ENCODE assay signal across 15 cellular contexts in the genomic region with DNA sequence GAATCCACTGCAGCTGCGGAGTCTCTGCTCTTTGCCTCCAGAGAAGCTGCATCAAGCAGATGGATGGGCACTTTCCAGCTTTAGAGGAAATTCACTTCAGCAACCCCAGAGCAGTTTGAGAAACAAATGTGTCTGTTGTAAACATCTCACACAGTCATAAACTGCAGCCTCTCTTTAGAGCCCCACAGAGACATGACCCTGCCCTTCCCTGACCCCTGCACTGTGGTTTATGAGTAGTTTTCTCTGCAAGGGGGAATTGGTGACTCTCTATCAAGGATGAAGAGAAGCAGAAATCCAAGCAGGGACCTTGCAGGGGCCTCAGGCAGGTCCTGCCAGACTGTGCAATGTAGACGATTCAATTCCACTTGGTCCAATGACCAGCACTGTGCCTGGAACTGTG.
DNase-seq lines count a peak whose midpoint lies in the region; ATAC-seq and TF ChIP-seq lines count a peak whose summit lies in the region.
"Had no signal": no experiment of that assay in that cellular context is flagged by ENCODE, and none has a peak within 500 bp of the region (broad histone marks: within the 10 kb centered on the region; RNA-seq: fewer than 3 reads in every experiment).

No MANE protein-coding gene starts in this region.

- no peak overlapping the region for H3K9ac ChIP-seq in BLaER1 treated with 17β-estradiol and CSF1 and Interleukin-3, amounts not matched to agents 10 nM and 100 nM
- no peak overlapping the region for H3K9ac ChIP-seq in neuronal stem cell (ENCODE audit: low read depth, low read length, poor library complexity)

- H3K4ac ChIP-seq in neuronal stem cell (ENCODE audit: low read length) = no peak overlapping the region

- no peaks in the 10 kb centered on the region for H3K9me3 Mint-ChIP-seq in activated T-cell treated with anti-CD3 and anti-CD28 coated beads, Interleukin-2, amount 50 U/mL, for 72 hours
- H3K9me3 Mint-ChIP-seq: CD4-positive, alpha-beta T cell had no signal

- H3K9me3 ChIP-seq in BLaER1 treated with 17β-estradiol and CSF1 and Interleukin-3, amounts not matched to agents 10 nM and 100 nM (replicated peaks in 1 of 11) = no peaks in the 10 kb centered on the region
- H3K9me3 ChIP-seq in neuronal stem cell (replicated peaks in 1 of 2; ENCODE audit: control insufficient read depth in 2 of 2, insufficient read depth in 1 of 2, low read depth in 1 of 2, low read length in 2 of 2) (no peaks in the 10 kb centered on the region), psoas muscle (no peaks in the 10 kb centered on the region)
- H3K9me3 ChIP-seq: HAP-1 had no signal

- H3K36me3 Mint-ChIP-seq in activated T-cell treated with anti-CD3 and anti-CD28 coated beads, Interleukin-2, amount 50 U/mL, for 72 hours (ENCODE audit: insufficient read depth in 2 of 2) = no peaks in the 10 kb centered on the region

- intact Hi-C loops in left colon (cut with DNase I, micrococcal nuclease) (no loop called here), psoas muscle (cut with DNase I) (loop anchor here in 1 of 2 donors (10.0 kb wide), 1 partner anchor 227 kb away; no protein-coding TSS in a partner anchor)

- H3K4me3 ChIP-seq in BLaER1 treated with 17β-estradiol and CSF1 and Interleukin-3, amounts not matched to agents 10 nM and 100 nM = no peak overlapping the region
- H3K4me3 ChIP-seq in neuronal stem cell (ENCODE audit: low read length in 2 of 2) (no peak overlapping the region), psoas muscle (no peak overlapping the region)
- H3K4me3 ChIP-seq: HAP-1 had no signal

- no peak overlapping the region for H4K8ac ChIP-seq in neuronal stem cell (ENCODE audit: low read depth, low read length)

- H3K14ac ChIP-seq in neuronal stem cell (ENCODE audit: low read length) = peak overlapping the region; percentile 15

- no peak overlapping the region for H2BK15ac ChIP-seq in neuronal stem cell (ENCODE audit: low read length)

- H2BK5ac ChIP-seq in neuronal stem cell (ENCODE audit: low read length) = no peak overlapping the region

- no peak overlapping the region for H3K4me3 Mint-ChIP-seq in activated T-cell treated with anti-CD3 and anti-CD28 coated beads, Interleukin-2, amount 50 U/mL, for 72 hours
- H3K4me3 Mint-ChIP-seq: B cell; CD4-positive, alpha-beta T cell had no signal

- no CpG with 5 or more reads among the region's 2 CpGs for WGBS in neuronal stem cell (ENCODE audit: extremely low coverage in 2 of 2, insufficient read length in 2 of 2, insufficient replicate concordance in 1 of 2), 2 donors
- WGBS in psoas muscle, 3 donors = 39 to 52% (median 47%) methylated on average over 2 of the region's 2 CpGs

- H3K4me2 ChIP-seq in BLaER1 treated with 17β-estradiol and CSF1 and Interleukin-3, amounts not matched to agents 10 nM and 100 nM = peak overlapping the region in 8 of 11 experiments; percentile 5 to 60 (median 46); a peak in 13 of 22 replicates
- no peak overlapping the region for H3K4me2 ChIP-seq in neuronal stem cell (ENCODE audit: insufficient read depth, low read length, poor library complexity, severe bottlenecking)

- no peaks in the 10 kb centered on the region for H3K79me1 ChIP-seq in neuronal stem cell (ENCODE audit: low read depth, low read length)

- H3K23ac ChIP-seq in neuronal stem cell (ENCODE audit: low read depth, low read length, poor library complexity) = no peak overlapping the region

- TF ChIP-seq CTCF in psoas muscle (IDR thresholded peaks at IDR 0.05) = no peak

- H2BK12ac ChIP-seq in neuronal stem cell (ENCODE audit: low read length) = no peak overlapping the region

- ATAC-seq in left colon (peak; percentile 24), psoas muscle (no peak)
- no peak for ATAC-seq in activated T-cell treated with anti-CD3 and anti-CD28 coated beads, Interleukin-2, amount 50 U/mL, for 72 hours (replicated peaks in 1 of 2)

- H4K20me1 ChIP-seq in BLaER1 treated with 17β-estradiol and CSF1 and Interleukin-3, amounts not matched to agents 10 nM and 100 nM = no peaks in the 10 kb centered on the region; a peak in 1 of 22 replicates

- H2AFZ ChIP-seq in neuronal stem cell (ENCODE audit: low read length) = no peak overlapping the region

- H4K91ac ChIP-seq in neuronal stem cell (ENCODE audit: low read depth, low read length, poor library complexity) = no peak overlapping the region

- H3K4me1 Mint-ChIP-seq in activated T-cell treated with anti-CD3 and anti-CD28 coated beads, Interleukin-2, amount 50 U/mL, for 72 hours (ENCODE audit: low read depth) = no peaks in the 10 kb centered on the region
- H3K4me1 Mint-ChIP-seq: B cell had no signal

- DNase-seq in T1000 (lab: John Stamatoyannopoulos, UW) (peak; percentile 23), left colon (no peak), neuronal stem cell (ENCODE audit: low spot score) (no peak), psoas muscle (no peak), NCI-H748 (lab: John Stamatoyannopoulos, UW; ENCODE audit: unreplicated experiment) (no peak)
- DNase-seq in stimulated activated CD4-positive, alpha-beta T cell treated with anti-CD3 and anti-CD28 coated beads, Interleukin-1b, Interleukin-23, amount 100 ng/mL, for 48 hours = no peak
- no peak for DNase-seq in activated T-cell treated with anti-CD3 and anti-CD28 coated beads, Interleukin-2, amount 50 U/mL, for 72 hours
- DNase-seq: Calu3; CD4-positive, alpha-beta T cell; DMS79 treated with DMSO at 0.1 percent for 48 hours; GF-D8 had no signal

- H3K4me1 ChIP-seq in BLaER1 treated with 17β-estradiol and CSF1 and Interleukin-3, amounts not matched to agents 10 nM and 100 nM = peaks cover 9 to 39% (median 34%) of the 10 kb centered on the region in 10 experiments; a peak in 19 of 20 replicates
- H3K4me1 ChIP-seq in neuronal stem cell (ENCODE audit: control insufficient read depth in 2 of 2, insufficient read depth in 1 of 2, low read depth in 1 of 2, low read length in 2 of 2) = peaks cover 0 to 5% of the 10 kb centered on the region in 2 donors
- H3K4me1 ChIP-seq in psoas muscle = no peaks in the 10 kb centered on the region
- H3K4me1 ChIP-seq: HAP-1 had no signal

- H3K18ac ChIP-seq in neuronal stem cell (ENCODE audit: low read length) = no peak overlapping the region

- H3K27me3 Mint-ChIP-seq in activated T-cell treated with anti-CD3 and anti-CD28 coated beads, Interleukin-2, amount 50 U/mL, for 72 hours (ENCODE audit: low read depth) = no peaks in the 10 kb centered on the region
- H3K27me3 Mint-ChIP-seq: CD4-positive, alpha-beta T cell had no signal

- no peak overlapping the region for H3K27ac Mint-ChIP-seq in activated T-cell treated with anti-CD3 and anti-CD28 coated beads, Interleukin-2, amount 50 U/mL, for 72 hours
- H3K27ac Mint-ChIP-seq: B cell; CD4-positive, alpha-beta T cell had no signal

- H3K27ac ChIP-seq in BLaER1 treated with 17β-estradiol and CSF1 and Interleukin-3, amounts not matched to agents 10 nM and 100 nM = peak overlapping the region in 2 of 11 experiments; percentile 5 to 18; a peak in 1 of 22 replicates
- H3K27ac ChIP-seq in neuronal stem cell (replicated peaks; ENCODE audit: low read length) (no peak overlapping the region), psoas muscle (no peak overlapping the region)
- H3K27ac ChIP-seq: C4-2B had no signal

- H2AK5ac ChIP-seq in neuronal stem cell (ENCODE audit: low read depth, low read length) = no peak overlapping the region

- H2BK120ac ChIP-seq in neuronal stem cell (ENCODE audit: low read depth, low read length) = no peak overlapping the region

- H3K27me3 ChIP-seq in BLaER1 treated with 17β-estradiol and CSF1 and Interleukin-3, amounts not matched to agents 10 nM and 100 nM = no peaks in the 10 kb centered on the region
- H3K27me3 ChIP-seq in neuronal stem cell (ENCODE audit: control insufficient read depth in 3 of 3, insufficient read depth in 3 of 3, low read depth in 1 of 3, low read length in 3 of 3) (no peaks in the 10 kb centered on the region), psoas muscle (ENCODE audit: insufficient read depth in 3 of 3, low read length in 2 of 3) (no peaks in the 10 kb centered on the region)

- H3K36me3 ChIP-seq in BLaER1 treated with 17β-estradiol and CSF1 and Interleukin-3, amounts not matched to agents 10 nM and 100 nM = no peaks in the 10 kb centered on the region
- H3K36me3 ChIP-seq in neuronal stem cell (replicated peaks in 1 of 2; ENCODE audit: control insufficient read depth in 2 of 2, insufficient read depth in 2 of 2, low read length in 2 of 2) = no peaks in the 10 kb centered on the region
- H3K36me3 ChIP-seq in psoas muscle (ENCODE audit: insufficient read depth in 1 of 2, low read depth in 1 of 2) = no peaks in the 10 kb centered on the region
- H3K36me3 ChIP-seq: HAP-1 had no signal
